1 cellular context compared by ENCODE assay signal in genomic region chr11:65649656-65650546, GRCh38.
TF ChIP-seq lines count a peak whose summit lies in the region.

No MANE protein-coding gene starts in this region.

TF ChIP-seq in endothelial cell of umbilical vein, 7 proteins besides CTCF, POLR2A, EP300 and RAD21 (continued from another document):
- TF ChIP-seq GATA2 (IDR thresholded peaks at IDR 0.05; ENCODE audit: insufficient read depth, insufficient read length, low read depth, low read length) (no peak), MAX (IDR thresholded peaks at IDR 0.05; ENCODE audit: insufficient read depth, insufficient read length) (no peak), FOS (IDR thresholded peaks at IDR 0.05; ENCODE audit: borderline replicate concordance, insufficient read depth, low read length) (no peak), MYC (IDR thresholded peaks at IDR 0.05; ENCODE audit: low read depth, low read length) (no peak)
